13 cellular contexts compared by ENCODE assay signal in the genomic region with DNA sequence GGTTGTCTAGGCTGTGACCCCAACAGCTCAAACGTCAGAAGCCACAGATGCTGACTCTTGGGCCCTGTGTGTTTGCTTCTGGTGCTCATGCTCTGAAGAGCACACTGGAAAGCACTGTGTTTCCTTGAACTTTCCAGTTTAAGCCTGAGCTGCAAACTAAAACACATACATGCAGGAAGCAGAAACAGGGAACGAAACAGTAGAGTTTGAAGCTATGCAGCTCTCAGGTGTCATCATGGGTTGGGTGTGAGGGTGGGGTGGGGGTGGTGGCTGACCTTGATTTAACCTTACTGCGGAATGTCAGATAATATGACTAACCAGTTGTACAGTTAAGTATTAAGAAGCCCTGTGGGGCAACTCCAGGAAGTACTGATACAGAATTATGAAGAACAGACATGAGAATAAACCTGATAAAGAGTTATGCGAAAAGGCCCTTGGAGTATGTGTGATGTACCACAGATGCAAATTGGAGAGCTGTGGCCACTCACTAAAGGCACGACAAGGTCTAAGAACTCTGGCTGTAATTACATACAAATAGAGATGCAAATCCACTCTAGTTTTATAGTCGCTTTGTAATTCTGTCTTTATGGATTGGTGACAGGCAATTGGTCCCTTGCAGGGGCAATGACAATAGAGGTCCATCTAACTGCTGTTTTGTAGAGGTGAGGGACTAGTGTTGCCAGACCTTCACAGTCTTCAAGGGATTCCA.
A peak's percentile ranks its signal among the peaks of the same experiment; 100 is the strongest.
DNase-seq lines count a peak whose midpoint lies in the region; ATAC-seq, FAIRE-seq and TF ChIP-seq lines count a peak whose summit lies in the region.
"Had no signal": no experiment of that assay in that cellular context is flagged by ENCODE, and none has a peak within 500 bp of the region (broad histone marks: within the 10 kb centered on the region; RNA-seq: fewer than 3 reads in every experiment).

No MANE protein-coding gene starts in this region.

- DNase-seq in GM12865 (ENCODE audit: low read depth) (peak; percentile 52), NCI-H526 (lab: John Stamatoyannopoulos, UW) (peak; percentile 15 to 36), epithelial cell of proximal tubule (ENCODE audit: low read depth) (peak; percentile 25), pancreas (peak in 2 of 6 donors; percentile 32 to 45), hepatic stellate cell (ENCODE audit: low spot score) (no peak), NCI-H1417 (lab: John Stamatoyannopoulos, UW) (no peak), SHP77 (lab: John Stamatoyannopoulos, UW) (no peak), NCI-H510A (lab: John Stamatoyannopoulos, UW) (no peak)
- DNase-seq: activated T-cell treated with anti-CD3 and anti-CD28 coated beads, Interleukin-2, amount 50 U/mL, for 24 hours; DMS153; NCI-H187 treated with DMSO at 0.1 percent for 48 hours; thyroid gland had no signal

- no peak for FAIRE-seq in pancreas (lab: Jason Lieb, UNC)
- FAIRE-seq: GM18507 had no signal

- 31 to 32% methylated on average over 6 of the region's 6 CpGs for WGBS in pancreas, 2 donors

- intact Hi-C loops in pancreas (cut with DNase I): no loop called here

- H3K27me3 ChIP-seq in pancreas: no peaks in the 10 kb centered on the region
- H3K27me3 ChIP-seq: thyroid gland had no signal

- H3K9me3 ChIP-seq in pancreas: no peaks in the 10 kb centered on the region
- H3K9me3 ChIP-seq: thyroid gland had no signal

- TF ChIP-seq CTCF in GM12865 (IDR thresholded peaks at IDR 0.05; ENCODE audit: insufficient read depth, low read depth, low read length, missing control alignments) (no peak), epithelial cell of proximal tubule (conservative IDR thresholded peaks at IDR 0.05; ENCODE audit: low read depth, low read length) (no peak), pancreas (IDR thresholded peaks at IDR 0.05) (no peak)

- H3K4me1 ChIP-seq in pancreas: peaks cover 0 to 3% (median 0%) of the 10 kb centered on the region in 3 donors

- no peak overlapping the region for H3K4me3 ChIP-seq in GM12865 (ENCODE audit: low read depth, low read length)
- H3K4me3 ChIP-seq in epithelial cell of proximal tubule (ENCODE audit: low read depth, low read length): no peak overlapping the region
- H3K4me3 ChIP-seq in pancreas: no peak overlapping the region
- H3K4me3 ChIP-seq: thyroid gland had no signal

- H3K27ac ChIP-seq in pancreas: peak overlapping the region in 3 of 4 donors; percentile 33 to 60 (median 48)
- H3K27ac ChIP-seq: thyroid gland had no signal

- H3K36me3 ChIP-seq in pancreas: no peaks in the 10 kb centered on the region
- H3K36me3 ChIP-seq: thyroid gland had no signal

- peak; percentile 87 to 91 (median 90) for ATAC-seq in pancreas

Comparison
In these comparisons a context has a peak if more than half of its experiments do, and no peak if none do; other contexts are left out.
1. DNase-seq: peak in GM12865 (single experiment), NCI-H526 (2 of 2) and epithelial cell of proximal tubule (single experiment); none in hepatic stellate cell (single experiment), NCI-H1417 (0 of 3), SHP77 (0 of 2) and NCI-H510A (single experiment).